In the genomic region with DNA sequence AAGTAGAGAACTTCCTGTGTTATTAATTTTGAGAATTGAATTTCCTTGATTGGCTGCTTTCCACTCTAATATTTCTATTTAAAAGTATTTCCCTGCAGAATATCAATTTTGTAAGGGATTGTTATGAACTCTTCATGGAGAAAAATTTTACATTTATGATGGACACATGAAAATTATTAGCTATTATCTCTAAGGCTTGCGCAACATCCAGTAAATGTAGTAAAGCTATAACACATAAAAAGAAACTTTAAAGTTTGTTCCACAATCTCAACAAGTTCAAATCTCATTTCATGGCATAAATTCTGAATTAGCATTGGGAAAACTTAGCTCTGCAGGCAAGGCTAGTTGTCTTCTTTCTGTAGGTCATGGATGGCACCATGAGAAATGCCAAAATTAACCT, we compare ENCODE assay signal across 9 cellular contexts.
"Had no signal": no experiment of that assay in that cellular context is flagged by ENCODE, and none has a peak within 500 bp of the region (broad histone marks: within the 10 kb centered on the region; RNA-seq: fewer than 3 reads in every experiment).

No MANE protein-coding gene starts in this region.

- H3K9me3 Mint-ChIP-seq: GM23338, HFFc6, IgD-negative memory B cell had no signal

- H3K36me3 ChIP-seq: HAP-1 had no signal

- H3K9me3 ChIP-seq: HAP-1 had no signal

- H3K4me2 ChIP-seq: GM23338 had no signal

- H3K4me3 ChIP-seq: GM23338, HAP-1, K562 had no signal

- H3K27ac Mint-ChIP-seq: GM23338, HFFc6, IgD-negative memory B cell had no signal

- ATAC-seq: GM23338, HCT116, K562 had no signal

- FAIRE-seq: HTR-8/SVneo, K562 had no signal

- DNase-seq: H7, HFFc6, KG1 had no signal

- H3K4me3 Mint-ChIP-seq: GM23338, HFFc6, IgD-negative memory B cell had no signal
